28 cellular contexts compared by ENCODE assay signal in the genomic region with DNA sequence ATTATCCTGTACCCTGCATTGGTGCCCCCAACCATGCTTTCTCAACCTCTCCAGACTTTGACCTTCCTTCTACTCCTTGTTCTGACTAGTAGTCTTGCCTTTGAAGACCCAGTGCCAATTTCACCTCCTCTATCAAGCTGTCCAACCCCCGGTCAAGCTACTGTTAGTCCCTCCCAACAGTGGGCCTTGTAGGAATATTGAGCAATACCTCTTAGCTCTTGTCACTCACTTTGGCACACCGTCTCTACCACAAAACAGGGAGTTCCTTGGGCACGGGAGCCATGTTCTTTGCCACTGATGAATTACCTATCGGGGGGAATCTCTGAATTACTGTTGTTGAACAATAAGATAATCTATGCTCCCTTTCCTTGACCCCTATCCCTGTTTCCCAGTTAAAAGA.
"Had no signal": no experiment of that assay in that cellular context is flagged by ENCODE, and none has a peak within 500 bp of the region (broad histone marks: within the 10 kb centered on the region; RNA-seq: fewer than 3 reads in every experiment).

No MANE protein-coding gene starts in this region.

- H3K27me3 Mint-ChIP-seq: activated naive CD8-positive, alpha-beta T cell; stimulated activated memory B cell treated with anti-CD40 and anti-IgM and Interleukin-4, amounts not matched to agents 10 μg/mL and 1 μg/mL and 100 μg/mL, for 72 hours; stimulated activated naive CD8-positive, alpha-beta T cell treated with anti-CD3 and anti-CD28 coated beads, Interleukin-15, amount 100 ng/mL, for 72 hours had no signal

- H3K27ac ChIP-seq: ascending aorta, gastrocnemius medialis, left ventricle myocardium inferior, skin epidermis, thyroid gland, upper lobe of left lung, vagina, WERI-Rb-1 had no signal

- H3K36me3 ChIP-seq: left ventricle myocardium inferior, thyroid gland, vagina had no signal

- H3K27ac Mint-ChIP-seq: activated naive CD8-positive, alpha-beta T cell; activated T-helper 1 cell treated with anti-CD3 and anti-CD28 coated beads, Interleukin-12 subunit alpha, Interleukin-12 subunit beta, Interleukin-2, Interleukin-4 antibody, amounts not matched to agents 30 ng/mL and 10 ng/mL and 1 ng/mL, durations not matched to agents 14 hours and 24 hours and 36 hours; brain; stimulated activated memory B cell treated with anti-CD40 and anti-IgM and Interleukin-4, amounts not matched to agents 10 μg/mL and 1 μg/mL and 100 μg/mL, for 72 hours; T-helper 1 cell treated with Interleukin-12 subunit alpha and Interleukin-12 subunit beta and Interleukin-4 antibody, amounts not matched to agents 30 μg/mL and 1 μg/mL, for 36 hours had no signal

- H3K36me3 Mint-ChIP-seq: activated naive CD8-positive, alpha-beta T cell; natural killer cell had no signal

- H3K9me3 ChIP-seq: ascending aorta, gastrocnemius medialis, left ventricle myocardium inferior, SK-N-SH, thyroid gland, upper lobe of left lung, vagina had no signal

- H3K4me3 ChIP-seq: ascending aorta, gastrocnemius medialis, left ventricle myocardium inferior, lung, skin epidermis, thyroid gland, upper lobe of left lung, vagina had no signal

- H3K4me2 ChIP-seq: SK-N-SH had no signal

- DNase-seq: activated CD4-positive, alpha-beta T cell treated with anti-CD3 and anti-CD28 coated beads, Interleukin-2, amount 50 U/mL, for 1 hour; activated CD4-positive, CD25-positive, alpha-beta regulatory T cell treated with anti-CD3 and anti-CD28 coated beads, Interleukin-2, amount 50 U/mL, for 72 hours; activated effector memory CD4-positive, alpha-beta T cell treated with anti-CD3 and anti-CD28 coated beads, Interleukin-2, amount 50 U/mL, for 16 hours; effector CD4-positive, alpha-beta T cell; gastrocnemius medialis; glutamatergic neuron; left ventricle myocardium inferior; natural killer cell; SK-N-SH; stimulated activated CD4-positive, alpha-beta T cell treated with anti-CD3 and anti-CD28 coated beads, Interleukin-4, amount 100 ng/mL, for 24 hours; stimulated activated naive CD8-positive, alpha-beta T cell treated with anti-CD3 and anti-CD28 coated beads, Interleukin-15, amount 100 ng/mL, for 72 hours; substantia nigra; SW 1271; T-helper 9 cell; thyroid gland; upper lobe of left lung; WERI-Rb-1 had no signal

- H3K27me3 ChIP-seq: ascending aorta, gastrocnemius medialis, thyroid gland, upper lobe of left lung, vagina had no signal

- FAIRE-seq: islet of Langerhans had no signal

- H3K4me1 ChIP-seq: ascending aorta, gastrocnemius medialis, left ventricle myocardium inferior, thyroid gland, upper lobe of left lung, vagina had no signal

- H3K9me3 Mint-ChIP-seq: activated T-helper 1 cell treated with anti-CD3 and anti-CD28 coated beads, Interleukin-12 subunit alpha, Interleukin-12 subunit beta, Interleukin-2, Interleukin-4 antibody, amounts not matched to agents 30 ng/mL and 10 ng/mL and 1 ng/mL, durations not matched to agents 14 hours and 24 hours and 36 hours; brain; natural killer cell; stimulated activated memory B cell treated with anti-CD40 and anti-IgM and Interleukin-4, amounts not matched to agents 10 μg/mL and 1 μg/mL and 100 μg/mL, for 72 hours; stimulated activated naive CD8-positive, alpha-beta T cell treated with anti-CD3 and anti-CD28 coated beads, Interleukin-15, amount 100 ng/mL, for 72 hours; T-helper 1 cell treated with Interleukin-12 subunit alpha and Interleukin-12 subunit beta and Interleukin-4 antibody, amounts not matched to agents 30 μg/mL and 1 μg/mL, for 36 hours had no signal

- H3K4me1 Mint-ChIP-seq: brain; natural killer cell; stimulated activated memory B cell treated with anti-CD40 and anti-IgM and Interleukin-4, amounts not matched to agents 10 μg/mL and 1 μg/mL and 100 μg/mL, for 72 hours; stimulated activated naive CD8-positive, alpha-beta T cell treated with anti-CD3 and anti-CD28 coated beads, Interleukin-15, amount 100 ng/mL, for 72 hours had no signal

- ATAC-seq: gastrocnemius medialis; natural killer cell; sciatic nerve; stimulated activated memory B cell treated with anti-CD40 and anti-IgM and Interleukin-4, amounts not matched to agents 10 μg/mL and 1 μg/mL and 100 μg/mL, for 72 hours; stimulated activated naive CD8-positive, alpha-beta T cell treated with anti-CD3 and anti-CD28 coated beads, Interleukin-15, amount 100 ng/mL, for 72 hours had no signal

- H3K4me3 Mint-ChIP-seq: activated naive CD8-positive, alpha-beta T cell; activated T-helper 1 cell treated with anti-CD3 and anti-CD28 coated beads, Interleukin-12 subunit alpha, Interleukin-12 subunit beta, Interleukin-2, Interleukin-4 antibody, amounts not matched to agents 30 ng/mL and 10 ng/mL and 1 ng/mL, durations not matched to agents 14 hours and 24 hours and 36 hours; brain; natural killer cell; stimulated activated memory B cell treated with anti-CD40 and anti-IgM and Interleukin-4, amounts not matched to agents 10 μg/mL and 1 μg/mL and 100 μg/mL, for 72 hours; stimulated activated naive CD8-positive, alpha-beta T cell treated with anti-CD3 and anti-CD28 coated beads, Interleukin-15, amount 100 ng/mL, for 72 hours; T-helper 1 cell treated with Interleukin-12 subunit alpha and Interleukin-12 subunit beta and Interleukin-4 antibody, amounts not matched to agents 30 μg/mL and 1 μg/mL, for 36 hours had no signal

- H3K9ac ChIP-seq: SK-N-SH had no signal
